Comparison of ENCODE assay signal across 9 cellular contexts in genomic region chr5:95238560-95239325, GRCh38. TPM values are rescaled to one million over a fixed set of nuclear protein-coding genes. Genes with fewer than 3 reads are reported as not detected.
DNase-seq lines count a peak whose midpoint lies in the region; ATAC-seq and TF ChIP-seq lines count a peak whose summit lies in the region.
"Had no signal": no experiment of that assay in that cellular context is flagged by ENCODE, and none has a peak within 500 bp of the region (broad histone marks: within the 10 kb centered on the region; RNA-seq: fewer than 3 reads in every experiment).

No MANE protein-coding gene starts in this region.

- TF ChIP-seq CTCF in brain microvascular endothelial cell (IDR thresholded peaks at IDR 0.05; ENCODE audit: low read depth, low read length, missing control alignments): peak; percentile 55
- TF ChIP-seq CTCF in neural crest cell (conservative IDR thresholded peaks at IDR 0.05): peak; percentile 50

- H3K4me3 Mint-ChIP-seq in neural crest cell: no peak overlapping the region
- H3K4me3 Mint-ChIP-seq: T-cell had no signal

- ATAC-seq in HG03196 (IDR thresholded peaks at IDR 0.05; ENCODE audit: unreplicated experiment): no peak
- ATAC-seq: T-cell had no signal

- in situ Hi-C loops in brain microvascular endothelial cell (cut with HindIII; ENCODE audit: low pct_ligation_motif_present, low sequenced_read_pairs): loop anchor here (25.0 kb wide), 1 partner anchor 251 kb away; no protein-coding TSS in a partner anchor

- H3K27me3 ChIP-seq in brain microvascular endothelial cell (replicated peaks): no peaks in the 10 kb centered on the region

- TF ChIP-seq RAD21 in Ishikawa (IDR thresholded peaks at IDR 0.05; ENCODE audit: low read depth): peak; percentile 46

- H3K27me3 Mint-ChIP-seq in neural crest cell (ENCODE audit: low read depth): no peaks in the 10 kb centered on the region

- no peaks in the 10 kb centered on the region for H3K4me1 Mint-ChIP-seq in neural crest cell
- H3K4me1 Mint-ChIP-seq: T-cell had no signal

- peak overlapping the region; percentile 22 for H3K4me3 ChIP-seq in brain microvascular endothelial cell (ENCODE audit: low read depth, low read length)

- no peaks in the 10 kb centered on the region for H3K36me3 Mint-ChIP-seq in neural crest cell (ENCODE audit: low read depth)
- H3K36me3 Mint-ChIP-seq: T-cell had no signal

- H3K27ac Mint-ChIP-seq in neural crest cell (ENCODE audit: unreplicated experiment): no peak overlapping the region
- H3K27ac Mint-ChIP-seq: T-cell had no signal

- H3K36me3 ChIP-seq in brain microvascular endothelial cell (replicated peaks): no peaks in the 10 kb centered on the region

- TF ChIP-seq EP300 in Ishikawa (IDR thresholded peaks at IDR 0.05; ENCODE audit: borderline replicate concordance): no peak

- H3K9me3 Mint-ChIP-seq in neural crest cell: no peaks in the 10 kb centered on the region

- no peak overlapping the region for H3K27ac ChIP-seq in brain microvascular endothelial cell

- DNase-seq in Daoy (ENCODE audit: low read depth): peak; percentile 34
- peak; percentile 38 for DNase-seq in brain microvascular endothelial cell
- DNase-seq in neural crest cell (ENCODE audit: low read depth, low spot score): no peak
- no peak for DNase-seq in activated T-cell treated with anti-CD3 and anti-CD28 coated beads, Interleukin-2, amount 50 U/mL, for 1 hour
- no peak for DNase-seq in KG1 (lab: John Stamatoyannopoulos, UW)
- no peak for DNase-seq in T-helper 9 cell
- DNase-seq: T-cell had no signal

TF ChIP-seq in Ishikawa, 13 proteins besides CTCF, POLR2A, EP300 and RAD21:
- TF ChIP-seq ZBTB7A (IDR thresholded peaks at IDR 0.05; ENCODE audit: low read depth) (no peak), TAF1 (IDR thresholded peaks at IDR 0.05; ENCODE audit: low read depth) (no peak), YY1 (IDR thresholded peaks at IDR 0.05; ENCODE audit: low read depth) (no peak), MAX (IDR thresholded peaks at IDR 0.05) (no peak), TCF12 (IDR thresholded peaks at IDR 0.05; ENCODE audit: low read depth) (no peak), REST (IDR thresholded peaks at IDR 0.05; ENCODE audit: low read depth) (no peak), TEAD4 (IDR thresholded peaks at IDR 0.05) (no peak), USF1 (IDR thresholded peaks at IDR 0.05) (no peak), FOXM1 (IDR thresholded peaks at IDR 0.05; ENCODE audit: borderline replicate concordance, low read depth) (no peak), NFIC (IDR thresholded peaks at IDR 0.05) (no peak), CREB1 (IDR thresholded peaks at IDR 0.05; ENCODE audit: low read depth) (no peak), CEBPB (IDR thresholded peaks at IDR 0.05) (no peak), EGR1 (IDR thresholded peaks at IDR 0.05) (no peak)
TF ChIP-seq in Ishikawa: peak in this region for 0.

RNA-seq across cellular contexts. Expression of gene MCTP1, which starts 46.2 kb away (rescaled TPM):
- total RNA-seq in Daoy (2014; rRNA removed; shearing (Covaris generic)): 11.3 and 14.3 TPM in 2 replicates
- total RNA-seq in neural crest cell: 1.7 and 1.8 TPM in 2 replicates

Comparison
In these comparisons a context has a peak if more than half of its experiments do, and no peak if none do; other contexts are left out.
1. DNase-seq: peak in Daoy (single experiment) and brain microvascular endothelial cell (single experiment); none in neural crest cell (single experiment), activated T-cell treated with anti-CD3 and anti-CD28 coated beads, Interleukin-2, amount 50 U/mL, for 1 hour (single experiment), KG1 (single experiment) and T-helper 9 cell (single experiment).